26 cellular contexts compared by ENCODE assay signal in genomic region chr10:93160140-93160539, GRCh38.
"Had no signal": no experiment of that assay in that cellular context is flagged by ENCODE, and none has a peak within 500 bp of the region (broad histone marks: within the 10 kb centered on the region; RNA-seq: fewer than 3 reads in every experiment).

No MANE protein-coding gene starts in this region.

- H3K27ac ChIP-seq: adrenal gland, ascending aorta, Peyer's patch, RWPE1, SJCRH30, WERI-Rb-1 had no signal

- DNase-seq: activated CD4-positive, alpha-beta memory T cell treated with anti-CD3 and anti-CD28 coated beads, Interleukin-2, amount 10 ng/mL, durations not matched to agents 7 days and 5 days; activated CD4-positive, alpha-beta T cell treated with anti-CD3 and anti-CD28 coated beads for 36 hours; activated CD4-positive, alpha-beta T cell treated with anti-CD3 and anti-CD28 coated beads, Interleukin-2, amount 50 U/mL, for 1 hour; activated gamma-delta T cell treated with Interleukin-2 at 50 U/mL for 16 hours; activated naive CD4-positive, alpha-beta T cell treated with anti-CD3 and anti-CD28 coated beads, Interleukin-2, amount 10 ng/mL, durations not matched to agents 7 days and 5 days; activated naive CD8-positive, alpha-beta T cell treated with anti-CD3 and anti-CD28 coated beads, Interleukin-2, amount 10 ng/mL, durations not matched to agents 7 days and 5 days; activated T-cell treated with anti-CD3 and anti-CD28 coated beads for 4 hours; activated T-cell treated with anti-CD3 and anti-CD28 coated beads, Interleukin-2, amount 50 U/mL, for 48 hours; NCI-H1105; NCI-H1436; NCI-H1694 treated with DMSO at 0.1 percent for 48 hours; NCI-H2081; NCI-H510A; NCI-H526 treated with DMSO at 0.1 percent for 48 hours; NK-92 treated with Interleukin-12 subunit alpha and Interleukin-12 subunit beta, amount 100 ng/mL, for 24 hours; SJCRH30; SW 1271; WERI-Rb-1 had no signal

- H3K27me3 ChIP-seq: adrenal gland, ascending aorta, MG63, Peyer's patch, SJCRH30 had no signal

- H3K27ac Mint-ChIP-seq: activated CD4-positive, alpha-beta memory T cell treated with anti-CD3 and anti-CD28 coated beads, Interleukin-2, amount 10 ng/mL, durations not matched to agents 7 days and 5 days; activated CD4-positive, alpha-beta T cell treated with anti-CD3 and anti-CD28 coated beads for 36 hours; activated naive CD4-positive, alpha-beta T cell treated with anti-CD3 and anti-CD28 coated beads, Interleukin-2, amount 10 ng/mL, durations not matched to agents 7 days and 5 days; activated naive CD8-positive, alpha-beta T cell treated with anti-CD3 and anti-CD28 coated beads, Interleukin-2, amount 10 ng/mL, durations not matched to agents 7 days and 5 days; activated T-helper 17 cell treated with anti-CD3 and anti-CD28 coated beads, Interleukin-2, amount 50 U/mL, for 72 hours; brain; T-helper 2 cell treated with Interferon-gamma antibody and Interleukin-4, amounts not matched to agents 5 μg/mL and 100 μg/mL, for 36 hours had no signal

- H3K4me3 Mint-ChIP-seq: activated CD4-positive, alpha-beta memory T cell treated with anti-CD3 and anti-CD28 coated beads, Interleukin-2, amount 10 ng/mL, durations not matched to agents 7 days and 5 days; activated CD4-positive, alpha-beta T cell treated with anti-CD3 and anti-CD28 coated beads for 36 hours; activated naive CD4-positive, alpha-beta T cell treated with anti-CD3 and anti-CD28 coated beads, Interleukin-2, amount 10 ng/mL, durations not matched to agents 7 days and 5 days; activated naive CD8-positive, alpha-beta T cell treated with anti-CD3 and anti-CD28 coated beads, Interleukin-2, amount 10 ng/mL, durations not matched to agents 7 days and 5 days; activated T-helper 17 cell treated with anti-CD3 and anti-CD28 coated beads, Interleukin-2, amount 50 U/mL, for 72 hours; brain; T-helper 2 cell treated with Interferon-gamma antibody and Interleukin-4, amounts not matched to agents 5 μg/mL and 100 μg/mL, for 36 hours had no signal

- H3K4me1 ChIP-seq: adrenal gland, ascending aorta, Peyer's patch, SJCRH30 had no signal

- H3K9me3 ChIP-seq: adrenal gland, Peyer's patch, SJCRH30 had no signal

- H3K36me3 Mint-ChIP-seq: activated naive CD4-positive, alpha-beta T cell treated with anti-CD3 and anti-CD28 coated beads, Interleukin-2, amount 10 ng/mL, durations not matched to agents 7 days and 5 days; brain had no signal

- H3K4me3 ChIP-seq: adrenal gland, ascending aorta, MG63, Peyer's patch, SJCRH30 had no signal

- H3K36me3 ChIP-seq: adrenal gland, ascending aorta, MG63, Peyer's patch, SJCRH30, WERI-Rb-1 had no signal

- H3K4me1 Mint-ChIP-seq: activated CD4-positive, alpha-beta memory T cell treated with anti-CD3 and anti-CD28 coated beads, Interleukin-2, amount 10 ng/mL, durations not matched to agents 7 days and 5 days; activated CD4-positive, alpha-beta T cell treated with anti-CD3 and anti-CD28 coated beads for 36 hours; activated naive CD4-positive, alpha-beta T cell treated with anti-CD3 and anti-CD28 coated beads, Interleukin-2, amount 10 ng/mL, durations not matched to agents 7 days and 5 days; activated naive CD8-positive, alpha-beta T cell treated with anti-CD3 and anti-CD28 coated beads, Interleukin-2, amount 10 ng/mL, durations not matched to agents 7 days and 5 days; activated T-helper 17 cell treated with anti-CD3 and anti-CD28 coated beads, Interleukin-2, amount 50 U/mL, for 72 hours; brain had no signal

- ATAC-seq: activated CD4-positive, alpha-beta T cell treated with anti-CD3 and anti-CD28 coated beads for 36 hours; activated T-helper 17 cell treated with anti-CD3 and anti-CD28 coated beads, Interleukin-2, amount 50 U/mL, for 72 hours had no signal
